ENCODE assay signal across 14 cellular contexts in the genomic region with DNA sequence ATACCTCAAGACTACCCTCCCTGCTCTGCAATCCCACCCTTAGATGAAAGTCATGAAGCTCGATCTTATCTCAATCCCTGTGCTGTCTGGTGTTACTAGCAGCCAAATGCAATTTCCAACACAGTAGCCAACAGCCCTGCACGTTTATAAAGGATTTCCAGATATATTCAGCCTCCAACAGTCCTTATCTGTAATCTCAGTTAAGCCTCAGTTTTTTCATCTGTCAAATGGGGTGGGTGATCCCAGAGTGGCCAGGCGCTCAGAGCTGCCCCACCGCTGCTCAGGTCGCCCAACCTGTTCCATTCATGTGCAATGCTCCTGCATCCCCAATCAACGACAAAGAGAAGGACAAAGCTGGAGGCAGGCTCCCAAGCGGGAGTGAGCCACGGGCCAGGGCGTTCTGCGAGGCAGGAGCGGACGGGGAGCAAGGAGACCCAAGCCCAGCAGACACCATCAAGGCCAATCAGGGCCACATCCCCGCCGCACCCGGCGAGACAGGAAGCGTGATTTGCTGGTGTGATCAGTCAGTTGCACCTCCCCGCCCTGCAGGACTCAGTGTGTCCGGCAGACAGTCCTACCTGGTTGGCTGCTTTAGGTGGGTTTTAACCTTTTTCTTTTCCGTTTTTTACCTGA. TPM values are rescaled to one million over a fixed set of nuclear protein-coding genes. Genes with fewer than 3 reads are reported as not detected.
A peak's percentile ranks its signal among the peaks of the same experiment; 100 is the strongest.
DNase-seq lines count a peak whose midpoint lies in the region; ATAC-seq and TF ChIP-seq lines count a peak whose summit lies in the region.
"Had no signal": no experiment of that assay in that cellular context is flagged by ENCODE, and none has a peak within 500 bp of the region (broad histone marks: within the 10 kb centered on the region; RNA-seq: fewer than 3 reads in every experiment).

No MANE protein-coding gene starts in this region.

- H2AK5ac ChIP-seq in trophoblast cell (ENCODE audit: low read length): no peak overlapping the region

- H3K79me1 ChIP-seq in trophoblast cell (ENCODE audit: low read length): peaks cover 7% of the 10 kb centered on the region

- peak in 3 of 5 donors; percentile 17 to 28 (median 18) for DNase-seq in heart left ventricle
- no peak for DNase-seq in cardiac septum (ENCODE audit: low spot score)
- peak; percentile 5 to 35 (median 11) for DNase-seq in right cardiac atrium
- DNase-seq in trophoblast cell: no peak
- no peak for DNase-seq in DMS 273 (lab: John Stamatoyannopoulos, UW; ENCODE audit: unreplicated experiment)
- DNase-seq in G401 (ENCODE audit: low spot score): no peak
- no peak for DNase-seq in NCI-H1092 (lab: John Stamatoyannopoulos, UW)
- DNase-seq: NCI-H1436 treated with DMSO at 0.1 percent for 48 hours, NCI-H2081 treated with DMSO at 0.1 percent for 48 hours, NCI-H524 had no signal

- no peak overlapping the region for H3K14ac ChIP-seq in trophoblast cell (ENCODE audit: low read length)

- no peak overlapping the region for H3K4ac ChIP-seq in trophoblast cell (ENCODE audit: low read depth, low read length)

- no peak overlapping the region for H3K23ac ChIP-seq in trophoblast cell (ENCODE audit: low read length)

- H4K8ac ChIP-seq in trophoblast cell (ENCODE audit: low read depth, low read length): no peak overlapping the region

- no peak overlapping the region for H4K91ac ChIP-seq in trophoblast cell (ENCODE audit: low read depth, low read length)

- no peak for TF ChIP-seq CTCF in heart left ventricle (IDR thresholded peaks at IDR 0.05)

- H2BK120ac ChIP-seq in trophoblast cell (ENCODE audit: insufficient read depth, low read length, poor library complexity): no peak overlapping the region

- H3K9ac ChIP-seq in trophoblast cell (ENCODE audit: low read length): no peak overlapping the region
- H3K9ac ChIP-seq: BLaER1 treated with 17β-estradiol and CSF1 and Interleukin-3, amounts not matched to agents 10 nM and 100 nM had no signal

- TF ChIP-seq POLR2A in heart left ventricle (IDR thresholded peaks at IDR 0.05): no peak

- H3K4me1 ChIP-seq in heart left ventricle (peaks cover 0 to 28% (median 17%) of the 10 kb centered on the region in 12 donors), right cardiac atrium (ENCODE audit: control insufficient read depth, insufficient read depth, low read length) (no peaks in the 10 kb centered on the region), trophoblast cell (ENCODE audit: control insufficient read depth in 1 of 2, insufficient read depth in 2 of 2, low read length in 2 of 2) (peaks cover 15 to 18% of the 10 kb centered on the region in 2 experiments)
- H3K4me1 ChIP-seq: HAP-1 had no signal

- in situ Hi-C loops in G401 (cut with HindIII; ENCODE audit: low sequenced_read_pairs): no loop called here

- H3K4me2 ChIP-seq in trophoblast cell (ENCODE audit: low read length): no peak overlapping the region
- H3K4me2 ChIP-seq: BLaER1 treated with 17β-estradiol and CSF1 and Interleukin-3, amounts not matched to agents 10 nM and 100 nM had no signal

- H3K36me3 ChIP-seq in heart left ventricle: peaks cover 0 to 62% (median 39%) of the 10 kb centered on the region in 9 donors
- H3K36me3 ChIP-seq in trophoblast cell (ENCODE audit: control insufficient read depth in 1 of 2, insufficient read depth in 2 of 2, low read length in 2 of 2): peaks cover 32 to 36% of the 10 kb centered on the region in 2 experiments
- H3K36me3 ChIP-seq: HAP-1 had no signal

- H3K9me3 ChIP-seq in heart left ventricle (no peaks in the 10 kb centered on the region), right cardiac atrium (ENCODE audit: control insufficient read depth, low read length) (no peaks in the 10 kb centered on the region), trophoblast cell (ENCODE audit: insufficient read depth, low read depth, low read length) (peaks cover 5% of the 10 kb centered on the region)
- H3K9me3 ChIP-seq: HAP-1 had no signal

- no peak overlapping the region for H3K18ac ChIP-seq in trophoblast cell (ENCODE audit: low read length)

- no peak overlapping the region for H2BK5ac ChIP-seq in trophoblast cell (ENCODE audit: low read depth, low read length, poor library complexity)

- no peak overlapping the region for H3K4me3 ChIP-seq in heart left ventricle
- no peak overlapping the region for H3K4me3 ChIP-seq in right cardiac atrium (ENCODE audit: low read length)
- peak overlapping the region; percentile 29 for H3K4me3 ChIP-seq in trophoblast cell (ENCODE audit: low read depth, low read length)
- H3K4me3 ChIP-seq: BLaER1 treated with 17β-estradiol and CSF1 and Interleukin-3, amounts not matched to agents 10 nM and 100 nM; GM12878; HAP-1 had no signal

- H3K27me3 ChIP-seq in heart left ventricle (no peaks in the 10 kb centered on the region), right cardiac atrium (ENCODE audit: control insufficient read depth, insufficient read depth) (no peaks in the 10 kb centered on the region), trophoblast cell (ENCODE audit: insufficient read depth, low read length) (no peaks in the 10 kb centered on the region)

- ATAC-seq in heart left ventricle (no peak), right cardiac atrium (no peak), HG03354 (IDR thresholded peaks at IDR 0.05; ENCODE audit: poor library complexity, severe bottlenecking, unreplicated experiment) (no peak)
- ATAC-seq: GM12878 had no signal

- intact Hi-C loops in heart left ventricle (cut with DNase I) (loop anchor here in 1 of 10 donors (5.0 kb wide), 1 partner anchor 168 kb away; no protein-coding TSS in a partner anchor), cardiac septum (cut with DNase I) (no loop called here), right cardiac atrium (cut with DNase I) (no loop called here)

- 94 to 96% (median 94%) methylated on average over 20 of the region's 20 CpGs for WGBS in heart left ventricle, 4 donors
- WGBS in right cardiac atrium: 94% methylated on average over 20 of the region's 20 CpGs
- WGBS in trophoblast cell (ENCODE audit: extremely low coverage, insufficient coverage, insufficient read length): no CpG with 5 or more reads among the region's 20 CpGs

- H2BK12ac ChIP-seq in trophoblast cell (ENCODE audit: low read length): no peak overlapping the region

- no peak overlapping the region for H2AFZ ChIP-seq in trophoblast cell (ENCODE audit: insufficient read depth, low read length, poor library complexity)

- no peak overlapping the region for H4K12ac ChIP-seq in trophoblast cell (ENCODE audit: low read depth, low read length)

- H3K79me2 ChIP-seq in trophoblast cell (ENCODE audit: control insufficient read depth, insufficient read depth, low read length, poor library complexity): no peaks in the 10 kb centered on the region

- H3K27ac ChIP-seq in heart left ventricle: no peak overlapping the region
- H3K27ac ChIP-seq in right cardiac atrium (ENCODE audit: low read length): no peak overlapping the region
- no peak overlapping the region for H3K27ac ChIP-seq in trophoblast cell (ENCODE audit: low read depth, low read length)
- H3K27ac ChIP-seq: BLaER1 treated with 17β-estradiol and CSF1 and Interleukin-3, amounts not matched to agents 10 nM and 100 nM had no signal

RNA-seq across cellular contexts. Expression of a gene that starts 19.7 kb away (rescaled TPM):
- total RNA-seq in heart left ventricle (10 to 100 TPM; 19.4 to 50.9 (median 23.3) TPM), cardiac septum (38.9 TPM), right cardiac atrium (10 to 100 TPM; 32.2 to 44.3 (median 38.4) TPM)
- polyA plus RNA-seq in heart left ventricle (10 to 100 TPM; 11.8 to 17.9 TPM), right cardiac atrium (18.3 TPM)
- 9.7 and 10.6 TPM in 2 replicates for polyA plus RNA-seq in trophoblast cell (2013)
- 0.34 and 2.6 TPM in 2 replicates for total RNA-seq in G401 (2014; rRNA removed; shearing (Covaris generic))

Comparison
In these comparisons a context has a peak if more than half of its experiments do, and no peak if none do; other contexts are left out.
1. DNase-seq: peak in heart left ventricle (3 of 5) and right cardiac atrium (3 of 3); none in cardiac septum (single experiment), trophoblast cell (0 of 2), DMS 273 (single experiment), G401 (single experiment) and NCI-H1092 (single experiment).